10 cellular contexts compared by ENCODE assay signal in genomic region chr22:42895087-42895486, GRCh38.
DNase-seq lines count a peak whose midpoint lies in the region; ATAC-seq lines count a peak whose summit lies in the region.
"Had no signal": no experiment of that assay in that cellular context is flagged by ENCODE, and none has a peak within 500 bp of the region (broad histone marks: within the 10 kb centered on the region; RNA-seq: fewer than 3 reads in every experiment).

No MANE protein-coding gene starts in this region.

- H3K4me1 Mint-ChIP-seq in central memory CD8-positive, alpha-beta T cell = peaks cover 47% of the 10 kb centered on the region
- H3K4me1 Mint-ChIP-seq in stimulated activated naive B cell treated with anti-CD40 and anti-IgM and Interleukin-4, amounts not matched to agents 10 μg/mL and 1 μg/mL and 100 μg/mL, for 72 hours = peaks cover 39 to 80% of the 10 kb centered on the region in 2 donors

- DNase-seq in activated gamma-delta T cell treated with Interleukin-2 at 50 U/mL for 16 hours (peak; percentile 6), activated gamma-delta T cell (lab: John Stamatoyannopoulos, UW) (no peak), NOMO-1 (lab: John Stamatoyannopoulos, UW; ENCODE audit: unreplicated experiment in 2 of 2) (peak; percentile 73 to 96)
- DNase-seq in central memory CD8-positive, alpha-beta T cell (ENCODE audit: low spot score in 2 of 2) = peak in 1 of 2 donors; percentile 32
- peak; percentile 52 for DNase-seq in stimulated activated naive B cell treated with anti-CD40 and anti-IgM and Interleukin-4, amounts not matched to agents 10 μg/mL and 1 μg/mL and 100 μg/mL, for 72 hours
- no peak for DNase-seq in activated effector memory CD4-positive, alpha-beta T cell treated with Interleukin-2 at 50 U/mL for 16 hours
- DNase-seq: kidney, NCI-H187 treated with DMSO at 0.1 percent for 48 hours had no signal

- H3K36me3 Mint-ChIP-seq in central memory CD8-positive, alpha-beta T cell (ENCODE audit: insufficient read depth) = peaks cover 3% of the 10 kb centered on the region
- peaks cover 23 to 31% of the 10 kb centered on the region in 2 donors for H3K36me3 Mint-ChIP-seq in stimulated activated naive B cell treated with anti-CD40 and anti-IgM and Interleukin-4, amounts not matched to agents 10 μg/mL and 1 μg/mL and 100 μg/mL, for 72 hours

- peak overlapping the region; percentile 74 for H3K4me3 Mint-ChIP-seq in central memory CD8-positive, alpha-beta T cell
- H3K4me3 Mint-ChIP-seq in stimulated activated naive B cell treated with anti-CD40 and anti-IgM and Interleukin-4, amounts not matched to agents 10 μg/mL and 1 μg/mL and 100 μg/mL, for 72 hours = peak overlapping the region; percentile 53 to 65

- peak; percentile 88 for ATAC-seq in central memory CD8-positive, alpha-beta T cell (replicated peaks; ENCODE audit: extremely low read depth, poor library complexity, severe bottlenecking)
- ATAC-seq in stimulated activated naive B cell treated with anti-CD40 and anti-IgM and Interleukin-4, amounts not matched to agents 10 μg/mL and 1 μg/mL and 100 μg/mL, for 72 hours (replicated peaks) = peak; percentile 94
- ATAC-seq in GM19328 (IDR thresholded peaks at IDR 0.05; ENCODE audit: unreplicated experiment) = no peak
- no peak for ATAC-seq in GM19455 (IDR thresholded peaks at IDR 0.05; ENCODE audit: unreplicated experiment)

- no peaks in the 10 kb centered on the region for H3K9me3 Mint-ChIP-seq in central memory CD8-positive, alpha-beta T cell
- no peaks in the 10 kb centered on the region for H3K9me3 Mint-ChIP-seq in stimulated activated naive B cell treated with anti-CD40 and anti-IgM and Interleukin-4, amounts not matched to agents 10 μg/mL and 1 μg/mL and 100 μg/mL, for 72 hours

- no peaks in the 10 kb centered on the region for H3K27me3 Mint-ChIP-seq in central memory CD8-positive, alpha-beta T cell
- no peaks in the 10 kb centered on the region for H3K27me3 Mint-ChIP-seq in stimulated activated naive B cell treated with anti-CD40 and anti-IgM and Interleukin-4, amounts not matched to agents 10 μg/mL and 1 μg/mL and 100 μg/mL, for 72 hours

- H3K27ac Mint-ChIP-seq in central memory CD8-positive, alpha-beta T cell (ENCODE audit: low read depth) = peak overlapping the region; percentile 91
- H3K27ac Mint-ChIP-seq in stimulated activated naive B cell treated with anti-CD40 and anti-IgM and Interleukin-4, amounts not matched to agents 10 μg/mL and 1 μg/mL and 100 μg/mL, for 72 hours = peak overlapping the region; percentile 92

Comparison
In these comparisons a context has a peak if more than half of its experiments do, and no peak if none do; other contexts are left out.
1. DNase-seq: peak in activated gamma-delta T cell treated with Interleukin-2 at 50 U/mL for 16 hours (single experiment), NOMO-1 (2 of 2) and stimulated activated naive B cell treated with anti-CD40 and anti-IgM and Interleukin-4, amounts not matched to agents 10 μg/mL and 1 μg/mL and 100 μg/mL, for 72 hours (single experiment); none in activated gamma-delta T cell (single experiment) and activated effector memory CD4-positive, alpha-beta T cell treated with Interleukin-2 at 50 U/mL for 16 hours (single experiment).
2. ATAC-seq: peak in central memory CD8-positive, alpha-beta T cell (single experiment) and stimulated activated naive B cell treated with anti-CD40 and anti-IgM and Interleukin-4, amounts not matched to agents 10 μg/mL and 1 μg/mL and 100 μg/mL, for 72 hours (2 of 2); none in GM19328 (single experiment) and GM19455 (single experiment).